In the genomic region with DNA sequence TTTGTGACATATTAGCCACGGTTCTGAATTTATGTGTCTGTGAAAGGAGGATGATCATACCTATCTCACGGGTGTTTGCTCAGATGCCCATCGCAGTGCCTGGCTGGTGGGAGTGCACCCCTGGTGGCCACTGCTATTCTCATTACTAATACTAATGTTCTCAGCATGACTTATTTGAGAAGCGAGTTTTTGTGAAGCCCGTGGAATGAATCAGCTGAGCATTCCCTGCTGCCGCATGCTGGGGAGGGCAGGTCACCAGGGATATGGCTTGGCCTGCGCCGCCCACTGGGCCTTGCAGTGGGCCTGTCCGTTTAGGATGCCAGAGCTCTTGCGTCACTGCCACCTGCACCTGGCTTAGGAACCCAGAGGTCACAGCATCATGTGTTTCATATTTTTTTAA, we compare ENCODE assay signal across 1 cellular context.
TF ChIP-seq lines count a peak whose summit lies in the region.

No MANE protein-coding gene starts in this region.

TF ChIP-seq in IMR-90, 13 proteins besides CTCF, POLR2A, EP300 and RAD21 (continued from another document):
- TF ChIP-seq, protein P1, sequence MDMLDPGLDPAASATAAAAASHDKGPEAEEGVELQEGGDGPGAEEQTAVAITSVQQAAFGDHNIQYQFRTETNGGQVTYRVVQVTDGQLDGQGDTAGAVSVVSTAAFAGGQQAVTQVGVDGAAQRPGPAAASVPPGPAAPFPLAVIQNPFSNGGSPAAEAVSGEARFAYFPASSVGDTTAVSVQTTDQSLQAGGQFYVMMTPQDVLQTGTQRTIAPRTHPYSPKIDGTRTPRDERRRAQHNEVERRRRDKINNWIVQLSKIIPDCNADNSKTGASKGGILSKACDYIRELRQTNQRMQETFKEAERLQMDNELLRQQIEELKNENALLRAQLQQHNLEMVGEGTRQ (IDR thresholded peaks at IDR 0.05; ENCODE audit: low read depth, low read length), result peak; percentile 61; the same call in 1 of the 2 replicates
- TF ChIP-seq FOS (IDR thresholded peaks at IDR 0.05; ENCODE audit: low read depth, low read length) (peak; percentile 42; the same call in 1 of the 2 replicates), MXI1 (IDR thresholded peaks at IDR 0.05; ENCODE audit: borderline replicate concordance, low read depth, low read length) (peak; percentile 89; the same call in 1 of the 2 replicates), CEBPB (IDR thresholded peaks at IDR 0.05; ENCODE audit: low read depth, low read length) (peak; percentile 91), MAZ (IDR thresholded peaks at IDR 0.05; ENCODE audit: borderline replicate concordance, low read depth, low read length) (peak; percentile 59; the same call in 1 of the 2 replicates), RCOR1 (IDR thresholded peaks at IDR 0.05; ENCODE audit: insufficient replicate concordance, low read length) (peak; percentile 76), MAFK (IDR thresholded peaks at IDR 0.05; ENCODE audit: low read depth, low read length) (no peak), CHD1 (IDR thresholded peaks at IDR 0.05; ENCODE audit: low read depth, low read length) (no peak)
